ENCODE assay signal across 8 cellular contexts in genomic region chr14:93113678-93114067, GRCh38. TPM values are rescaled to one million over a fixed set of nuclear protein-coding genes. Genes with fewer than 3 reads are reported as not detected.
A peak's percentile ranks its signal among the peaks of the same experiment; 100 is the strongest.
DNase-seq lines count a peak whose midpoint lies in the region; ATAC-seq and TF ChIP-seq lines count a peak whose summit lies in the region.

No MANE protein-coding gene starts in this region.

- no peaks in the 10 kb centered on the region for H3K36me3 ChIP-seq in body of pancreas (replicated peaks in 1 of 2; ENCODE audit: insufficient read depth in 1 of 2, low read depth in 2 of 2)

- H3K4me3 ChIP-seq in body of pancreas: peak overlapping the region in 1 of 2 donors; percentile 64

- no peak overlapping the region for H3K27ac Mint-ChIP-seq in mesothelial cell of epicardium

- no peaks in the 10 kb centered on the region for H3K9me3 Mint-ChIP-seq in mesothelial cell of epicardium

- intact Hi-C loops in body of pancreas (cut with DNase I): loop anchor here (10.0 kb wide), 1 partner anchor 61 kb away; no protein-coding TSS in a partner anchor

- H3K27ac ChIP-seq in body of pancreas: peak overlapping the region in 3 of 4 donors; percentile 92 to 97 (median 93)

- TF ChIP-seq POLR2A in body of pancreas (IDR thresholded peaks at IDR 0.05): no peak

- peak overlapping the region; percentile 80 for H3K4me3 Mint-ChIP-seq in mesothelial cell of epicardium

- H3K9me3 ChIP-seq in body of pancreas: no peaks in the 10 kb centered on the region

- peaks cover 2% of the 10 kb centered on the region for H3K27me3 Mint-ChIP-seq in mesothelial cell of epicardium (ENCODE audit: low read depth)

- H3K27me3 ChIP-seq in body of pancreas: no peaks in the 10 kb centered on the region

- 11 to 24% methylated on average over 8 of the region's 8 CpGs for WGBS in body of pancreas, 2 donors

- peaks cover 20% of the 10 kb centered on the region for H3K4me1 Mint-ChIP-seq in mesothelial cell of epicardium

- ATAC-seq in body of pancreas (no peak), GM19463 (IDR thresholded peaks at IDR 0.05; ENCODE audit: unreplicated experiment) (no peak)

- no peak for TF ChIP-seq CTCF in body of pancreas (IDR thresholded peaks at IDR 0.05)
- no peak for TF ChIP-seq CTCF in mesothelial cell of epicardium (IDR thresholded peaks at IDR 0.05; ENCODE audit: unreplicated experiment)

- DNase-seq in stimulated activated CD4-positive, alpha-beta T cell treated with anti-CD3 and anti-CD28 coated beads, Interleukin-15, amount 100 ng/mL, for 24 hours: peak; percentile 5
- no peak for DNase-seq in stimulated activated CD4-positive, alpha-beta T cell treated with anti-CD3 and anti-CD28 coated beads, Interleukin-12 subunit alpha, Interleukin-12 subunit beta, amount 100 ng/mL, for 4 hours
- peak in 1 of 4 donors; percentile 43 for DNase-seq in body of pancreas
- DNase-seq in mesothelial cell of epicardium (ENCODE audit: low spot score in 2 of 2, unreplicated experiment in 2 of 2): no peak
- no peak for DNase-seq in AG20443 (ENCODE audit: low spot score)
- DNase-seq in Kasumi-1 (lab: John Stamatoyannopoulos, UW): no peak
- DNase-seq in islet precursor cell: no peak

- no peaks in the 10 kb centered on the region for H3K36me3 Mint-ChIP-seq in mesothelial cell of epicardium

- H3K4me1 ChIP-seq in body of pancreas: peaks cover 27% of the 10 kb centered on the region

RNA-seq across cellular contexts. Expression of gene ITPK1, which starts 2.1 kb away (rescaled TPM):
- total RNA-seq in body of pancreas: 10 to 100 TPM; 30.1 to 32.6 TPM
- total RNA-seq in mesothelial cell of epicardium: 23.2 to 30.5 TPM (median 27.5 TPM) in 3 replicates
